ENCODE assay signal across 8 cellular contexts in genomic region chr17:4807534-4808377, GRCh38. TPM values are rescaled to one million over a fixed set of nuclear protein-coding genes. Genes with fewer than 3 reads are reported as not detected.
DNase-seq lines count a peak whose midpoint lies in the region; ATAC-seq and TF ChIP-seq lines count a peak whose summit lies in the region.

No MANE protein-coding gene starts in this region.

- H3K36me3 Mint-ChIP-seq in naive thymus-derived CD4-positive, alpha-beta T cell = peaks cover 0 to 11% (median 5%) of the 10 kb centered on the region in 5 donors

- H3K36me3 ChIP-seq in MM.1S (replicated peaks; ENCODE audit: insufficient read depth, low read length) = no peaks in the 10 kb centered on the region
- no peaks in the 10 kb centered on the region for H3K36me3 ChIP-seq in endocrine pancreas (ENCODE audit: control insufficient read depth, insufficient read depth, low read length)
- peaks cover 0 to 6% (median 0%) of the 10 kb centered on the region in 3 experiments for H3K36me3 ChIP-seq in naive thymus-derived CD4-positive, alpha-beta T cell (ENCODE audit: control insufficient read depth in 2 of 3, insufficient read depth in 3 of 3, low read length in 3 of 3)

- H3K4me2 ChIP-seq in MM.1S (ENCODE audit: low read depth, low read length) = peak overlapping the region; percentile 86

- H3K27me3 Mint-ChIP-seq in naive thymus-derived CD4-positive, alpha-beta T cell = peaks cover 0 to 7% (median 0%) of the 10 kb centered on the region in 5 donors

- peak overlapping the region; percentile 69 for H3K4me3 ChIP-seq in AG10803 (ENCODE audit: low read length)
- peak overlapping the region; percentile 76 for H3K4me3 ChIP-seq in MM.1S (ENCODE audit: low read length)
- no peak overlapping the region for H3K4me3 ChIP-seq in endocrine pancreas (ENCODE audit: control insufficient read depth, insufficient read depth, low read length)
- H3K4me3 ChIP-seq in naive thymus-derived CD4-positive, alpha-beta T cell (ENCODE audit: low read length) = no peak overlapping the region

- H3K4me3 Mint-ChIP-seq in naive thymus-derived CD4-positive, alpha-beta T cell = peak overlapping the region; percentile 57 to 88 (median 78)

- H3F3A ChIP-seq in MM.1S (ENCODE audit: insufficient read depth, low read length) = no peaks in the 10 kb centered on the region; the same call in 1 of the 2 replicates

- no peaks in the 10 kb centered on the region for H3K9me3 ChIP-seq in MM.1S (replicated peaks; ENCODE audit: insufficient read depth, low read length)
- no peaks in the 10 kb centered on the region for H3K9me3 ChIP-seq in endocrine pancreas (ENCODE audit: control insufficient read depth, low read length)
- H3K9me3 ChIP-seq in naive thymus-derived CD4-positive, alpha-beta T cell (ENCODE audit: control insufficient read depth in 2 of 3, low read length in 3 of 3) = no peaks in the 10 kb centered on the region

- no peaks in the 10 kb centered on the region for H3K9me3 Mint-ChIP-seq in naive thymus-derived CD4-positive, alpha-beta T cell

- peak overlapping the region; percentile 72; the same call in 1 of the 2 replicates for H3K9ac ChIP-seq in MM.1S (ENCODE audit: low read length)
- peak overlapping the region; percentile 77 for H3K9ac ChIP-seq in endocrine pancreas (ENCODE audit: control insufficient read depth, insufficient read depth, low read length)

- H3K9me2 ChIP-seq in MM.1S (replicated peaks; ENCODE audit: insufficient read depth, low read length) = no peaks in the 10 kb centered on the region

- TF ChIP-seq CTCF in AG10803 (conservative IDR thresholded peaks at IDR 0.05; ENCODE audit: low read length) = no peak
- no peak for TF ChIP-seq CTCF in MM.1S (IDR thresholded peaks at IDR 0.05; ENCODE audit: low read length)

- H4K20me1 ChIP-seq in MM.1S (ENCODE audit: insufficient read depth, low read length) = no peaks in the 10 kb centered on the region

- H3K27me3 ChIP-seq in MM.1S (replicated peaks; ENCODE audit: insufficient read depth, low read length) = no peaks in the 10 kb centered on the region
- H3K27me3 ChIP-seq in endocrine pancreas (ENCODE audit: control insufficient read depth, insufficient read depth, low read length) = no peaks in the 10 kb centered on the region
- no peaks in the 10 kb centered on the region for H3K27me3 ChIP-seq in naive thymus-derived CD4-positive, alpha-beta T cell (ENCODE audit: control insufficient read depth in 2 of 2, insufficient read depth in 2 of 2, low read length in 2 of 2)

- POLR2A ChIA-PET in naive thymus-derived CD4-positive, alpha-beta T cell (lab: Charles Lee) = interaction anchor here (0.9 to 3.3 kb wide), 5 partner anchors 11 to 132 kb away, joined by 3 to 16 read pairs (median 12); partner anchors contain the start of genes ARRB2, PSMB6, RNF167 and SLC25A11

- in situ Hi-C loops in G401 (cut with HindIII; ENCODE audit: low sequenced_read_pairs) = no loop called here

- H3K27ac Mint-ChIP-seq in naive thymus-derived CD4-positive, alpha-beta T cell = peak overlapping the region in 6 of 9 donors; percentile 0 to 78 (median 62)

- CTCF ChIA-PET in naive thymus-derived CD4-positive, alpha-beta T cell (lab: Charles Lee) = no interaction called here

- intact Hi-C loops in naive thymus-derived CD4-positive, alpha-beta T cell (cut with micrococcal nuclease) = loop anchor here (1.0 to 5.0 kb wide), 7 partner anchors 11 to 97 kb away; partner anchors contain the start of genes MED11 (in 2 of the 2), MINK1 (in 2 of the 2), PSMB6 (in 2 of the 2) and ARRB2 (in 1 of the 2)

- DNase-seq in AG10803 (ENCODE audit: low read depth) = no peak
- DNase-seq in MM.1S = no peak
- DNase-seq in naive thymus-derived CD4-positive, alpha-beta T cell = no peak
- no peak for DNase-seq in HuH-7 (ENCODE audit: low spot score)
- DNase-seq in G401 (ENCODE audit: low spot score) = no peak
- no peak for DNase-seq in effector CD4-positive, alpha-beta T cell

- no peak overlapping the region for H3K27ac ChIP-seq in MM.1S (ENCODE audit: low read length)
- H3K27ac ChIP-seq in naive thymus-derived CD4-positive, alpha-beta T cell (ENCODE audit: low read depth, low read length) = peak overlapping the region; percentile 79

- no peaks in the 10 kb centered on the region for H3K79me2 ChIP-seq in MM.1S (ENCODE audit: low read length)

- H3K4me1 Mint-ChIP-seq in naive thymus-derived CD4-positive, alpha-beta T cell = peaks cover 7 to 23% (median 19%) of the 10 kb centered on the region in 7 donors

- H3K4me1 ChIP-seq in MM.1S (ENCODE audit: low read length) (no peaks in the 10 kb centered on the region), endocrine pancreas (ENCODE audit: control insufficient read depth, insufficient read depth, low read length) (no peaks in the 10 kb centered on the region)
- peaks cover 0 to 5% of the 10 kb centered on the region in 2 donors for H3K4me1 ChIP-seq in naive thymus-derived CD4-positive, alpha-beta T cell (ENCODE audit: control insufficient read depth in 2 of 2, insufficient read depth in 2 of 2, low read length in 2 of 2)

- peak overlapping the region; percentile 89 for H2AFZ ChIP-seq in MM.1S (ENCODE audit: low read length)

- ATAC-seq in naive thymus-derived CD4-positive, alpha-beta T cell = no peak
- no peak for ATAC-seq in GM21786 (IDR thresholded peaks at IDR 0.05; ENCODE audit: unreplicated experiment)

RNA-seq across cellular contexts. Expression of gene PLD2, which starts 0.8 kb away (rescaled TPM):
- 10 to 100 TPM; 22.9 to 42.7 (median 26.8) TPM for total RNA-seq in naive thymus-derived CD4-positive, alpha-beta T cell
- 1 to 10 TPM; 1.5 to 2.2 TPM for polyA plus RNA-seq in naive thymus-derived CD4-positive, alpha-beta T cell
- total RNA-seq in G401 (2014; rRNA removed; shearing (Covaris generic)) = 20.9 and 28.4 TPM in 2 replicates

RNA-seq across cellular contexts. Expression of gene PSMB6, which starts 11.8 kb away (rescaled TPM):
- total RNA-seq in naive thymus-derived CD4-positive, alpha-beta T cell = 100 to 1,000 TPM in 1 of 5 experiments, 10 to 100 TPM in 4; 42.3 to 133 (median 44.0) TPM
- polyA plus RNA-seq in naive thymus-derived CD4-positive, alpha-beta T cell = 100 to 1,000 TPM; 215 to 273 TPM
- total RNA-seq in G401 (2014; rRNA removed; shearing (Covaris generic)) = 390 and 445 TPM in 2 replicates

RNA-seq across cellular contexts. Expression of gene GLTPD2, which starts 19.0 kb away (rescaled TPM):
- total RNA-seq in naive thymus-derived CD4-positive, alpha-beta T cell = under 1 TPM in 1 of 5 experiments, not detected in 4; 0.39 TPM
- polyA plus RNA-seq in naive thymus-derived CD4-positive, alpha-beta T cell = under 1 TPM in 1 of 2 donors, not detected in 1; 0.39 TPM
- total RNA-seq in G401 (2014; rRNA removed; shearing (Covaris generic)) = not detected in 2 replicates

RNA-seq across cellular contexts. Expression of gene VMO1, which starts 21.6 kb away (rescaled TPM):
- 1 to 10 TPM in 1 of 5 experiments, under 1 TPM in 1, not detected in 3; 0.66 to 3.0 TPM for total RNA-seq in naive thymus-derived CD4-positive, alpha-beta T cell
- not detected for polyA plus RNA-seq in naive thymus-derived CD4-positive, alpha-beta T cell
- total RNA-seq in G401 (2014; rRNA removed; shearing (Covaris generic)) = not detected in 2 replicates

Comparison
In these comparisons a context has a peak if more than half of its experiments do, and no peak if none do; other contexts are left out.
1. H3K4me3 ChIP-seq: peak in AG10803 (single experiment) and MM.1S (single experiment); none in endocrine pancreas (single experiment) and naive thymus-derived CD4-positive, alpha-beta T cell (single experiment).